Comparison of ENCODE assay signal across 8 cellular contexts in genomic region chr12:120686690-120687569, GRCh38. TPM values are rescaled to one million over a fixed set of nuclear protein-coding genes. Genes with fewer than 3 reads are reported as not detected.
A peak's percentile ranks its signal among the peaks of the same experiment; 100 is the strongest.
DNase-seq lines count a peak whose midpoint lies in the region; ATAC-seq and TF ChIP-seq lines count a peak whose summit lies in the region.

TSS of gene MLEC (plus strand) at chr12:120687149. CDS start at chr12:120687297, 148 bp downstream.

- peak within 1 kb of the TSS; percentile 85 for H3K27ac Mint-ChIP-seq in Calu3 (ENCODE audit: unreplicated experiment)
- peak within 1 kb of the TSS; percentile 90 for H3K27ac Mint-ChIP-seq in activated CD8-positive, alpha-beta memory T cell treated with anti-CD3 and anti-CD28 coated beads, Interleukin-2, amount 10 ng/mL, durations not matched to agents 7 days and 5 days

- WGBS in mesendoderm (ENCODE audit: extremely low coverage, insufficient coverage, low lambda C conversion rate) = no CpG with 5 or more reads among the region's 84 CpGs

- no peaks in the 10 kb centered on the region for H3K27me3 Mint-ChIP-seq in Calu3 (ENCODE audit: unreplicated experiment)
- no peaks in the 10 kb centered on the region for H3K27me3 Mint-ChIP-seq in activated CD8-positive, alpha-beta memory T cell treated with anti-CD3 and anti-CD28 coated beads, Interleukin-2, amount 10 ng/mL, durations not matched to agents 7 days and 5 days

- H3K9ac ChIP-seq in NT2/D1 (ENCODE audit: insufficient read length, low read depth) (peak within 1 kb of the TSS; percentile 95), endocrine pancreas (ENCODE audit: control insufficient read depth, insufficient read depth, low read length) (peak within 1 kb of the TSS; percentile 79), mesendoderm (ENCODE audit: low read length) (peak within 1 kb of the TSS; percentile 96)

- H3K9me3 Mint-ChIP-seq in Calu3 (ENCODE audit: low read depth, unreplicated experiment) = no peaks in the 10 kb centered on the region
- H3K9me3 Mint-ChIP-seq in activated CD8-positive, alpha-beta memory T cell treated with anti-CD3 and anti-CD28 coated beads, Interleukin-2, amount 10 ng/mL, durations not matched to agents 7 days and 5 days (ENCODE audit: low read depth) = no peaks in the 10 kb centered on the region

- ATAC-seq in GM21381 (IDR thresholded peaks at IDR 0.05; ENCODE audit: unreplicated experiment) = peak; percentile 68
- peak; percentile 83 for ATAC-seq in activated CD8-positive, alpha-beta memory T cell treated with anti-CD3 and anti-CD28 coated beads, Interleukin-2, amount 10 ng/mL, durations not matched to agents 7 days and 5 days

- peak within 1 kb of the TSS; percentile 97 for H3K56ac ChIP-seq in mesendoderm (ENCODE audit: low read length)

- intact Hi-C loops in Calu3 (cut with micrococcal nuclease; ENCODE audit: unreplicated experiment) = no loop called here

- peak within 1 kb of the TSS; percentile 76 for H3K27ac ChIP-seq in mesendoderm (ENCODE audit: low read depth, low read length)

- peaks cover 47% of the 10 kb centered on the region for H3K79me2 ChIP-seq in mesendoderm (ENCODE audit: control insufficient read depth, insufficient read depth, low read length)

- no peak for TF ChIP-seq CTCF in Calu3 (IDR thresholded peaks at IDR 0.05; ENCODE audit: unreplicated experiment)

- peaks cover 4% of the 10 kb centered on the region for H3K36me3 ChIP-seq in NT2/D1 (ENCODE audit: insufficient read depth, insufficient read length, low read length)
- H3K36me3 ChIP-seq in endocrine pancreas (ENCODE audit: control insufficient read depth, insufficient read depth, low read length) = no peaks in the 10 kb centered on the region
- H3K36me3 ChIP-seq in mesendoderm (ENCODE audit: control insufficient read depth, insufficient read depth, low read length) = no peaks in the 10 kb centered on the region

- H3K9me3 ChIP-seq in NT2/D1 (ENCODE audit: insufficient read depth, low read length) = no peaks in the 10 kb centered on the region
- H3K9me3 ChIP-seq in endocrine pancreas (ENCODE audit: control insufficient read depth, low read length) = no peaks in the 10 kb centered on the region

- H3K27me3 ChIP-seq in NT2/D1 (ENCODE audit: insufficient read depth, insufficient read length) (no peaks in the 10 kb centered on the region), endocrine pancreas (ENCODE audit: control insufficient read depth, insufficient read depth, low read length) (no peaks in the 10 kb centered on the region), mesendoderm (ENCODE audit: insufficient read depth, low read length, poor library complexity) (no peaks in the 10 kb centered on the region)

- H3K4me1 ChIP-seq in NT2/D1 (ENCODE audit: insufficient read depth, insufficient read length) (peaks cover 14% of the 10 kb centered on the region), endocrine pancreas (ENCODE audit: control insufficient read depth, insufficient read depth, low read length) (no peaks in the 10 kb centered on the region), mesendoderm (ENCODE audit: control insufficient read depth, low read depth, low read length) (peaks cover 17% of the 10 kb centered on the region)

- H3K4me1 Mint-ChIP-seq in Calu3 (ENCODE audit: low read depth, unreplicated experiment) = peaks cover 27% of the 10 kb centered on the region
- peaks cover 51% of the 10 kb centered on the region for H3K4me1 Mint-ChIP-seq in activated CD8-positive, alpha-beta memory T cell treated with anti-CD3 and anti-CD28 coated beads, Interleukin-2, amount 10 ng/mL, durations not matched to agents 7 days and 5 days

- peak within 1 kb of the TSS; percentile 37 for H2BK5ac ChIP-seq in mesendoderm (ENCODE audit: low read length)

- DNase-seq in Calu3 = peak; percentile 99
- DNase-seq in HUDEP-2 (lab: John Stamatoyannopoulos, UW; ENCODE audit: unreplicated experiment in 76 of 76) = peak in 75 of 76 experiments; percentile 77 to 99 (median 97)
- peak; percentile 95 for DNase-seq in NT2/D1 (ENCODE audit: low read depth, low spot score)
- DNase-seq in activated CD8-positive, alpha-beta memory T cell treated with anti-CD3 and anti-CD28 coated beads, Interleukin-2, amount 10 ng/mL, durations not matched to agents 7 days and 5 days = peak; percentile 99
- DNase-seq in mesendoderm = peak; percentile 98
- peak; percentile 98 for DNase-seq in stimulated activated CD8-positive, alpha-beta memory T cell treated with anti-CD3 and anti-CD28 coated beads, Interleukin-15, amount 100 ng/mL, for 1 hour (ENCODE audit: low read depth)

- no peak within 1 kb of the TSS for H4K5ac ChIP-seq in mesendoderm (ENCODE audit: low read length)

- peak within 1 kb of the TSS; percentile 81 for H3K4ac ChIP-seq in mesendoderm (ENCODE audit: low read depth, low read length)

- no peak within 1 kb of the TSS for H3K23ac ChIP-seq in mesendoderm (ENCODE audit: low read length)

- H2AK5ac ChIP-seq in mesendoderm (ENCODE audit: low read length) = no peak within 1 kb of the TSS

- peak within 1 kb of the TSS; percentile 94 for H3K4me2 ChIP-seq in mesendoderm (ENCODE audit: low read length)

- no TSS peak for BruUV-seq in Calu3 (replicated peaks; lab: Mats Ljungman, UMichigan)

- peak within 1 kb of the TSS; percentile 69 for H3K18ac ChIP-seq in mesendoderm (ENCODE audit: low read length)

- no peak within 1 kb of the TSS for H4K8ac ChIP-seq in mesendoderm (ENCODE audit: low read depth, low read length)

- no peak within 1 kb of the TSS for H2BK15ac ChIP-seq in mesendoderm (replicated peaks; ENCODE audit: low read depth)

- H3K4me3 ChIP-seq in NT2/D1 (ENCODE audit: insufficient read length, low read depth) (peak within 1 kb of the TSS; percentile 92), endocrine pancreas (ENCODE audit: control insufficient read depth, insufficient read depth, low read length) (peak within 1 kb of the TSS; percentile 65), mesendoderm (ENCODE audit: low read length) (peak within 1 kb of the TSS; percentile 77)

- peak within 1 kb of the TSS; percentile 9 for H2BK120ac ChIP-seq in mesendoderm (ENCODE audit: low read depth, low read length)

- H3K79me1 ChIP-seq in mesendoderm (ENCODE audit: low read length) = peaks cover 19% of the 10 kb centered on the region

- H3K4me3 Mint-ChIP-seq in Calu3 (ENCODE audit: low read depth, unreplicated experiment) = peak within 1 kb of the TSS; percentile 91
- H3K4me3 Mint-ChIP-seq in activated CD8-positive, alpha-beta memory T cell treated with anti-CD3 and anti-CD28 coated beads, Interleukin-2, amount 10 ng/mL, durations not matched to agents 7 days and 5 days = peak within 1 kb of the TSS; percentile 88

- peaks cover 38% of the 10 kb centered on the region for H3K36me3 Mint-ChIP-seq in Calu3 (ENCODE audit: insufficient read depth, unreplicated experiment)
- H3K36me3 Mint-ChIP-seq in activated CD8-positive, alpha-beta memory T cell treated with anti-CD3 and anti-CD28 coated beads, Interleukin-2, amount 10 ng/mL, durations not matched to agents 7 days and 5 days = no peaks in the 10 kb centered on the region

- CTCF ChIA-PET in Calu3 (lab: Charles Lee) = interaction anchor here (0.5 to 1.4 kb wide), 6 partner anchors 8 to 352 kb away, joined by 3 to 11 read pairs (median 3); partner anchors contain the start of gene CABP1
- CTCF ChIA-PET in activated CD8-positive, alpha-beta memory T cell treated with anti-CD3 and anti-CD28 coated beads, Interleukin-2, amount 10 ng/mL, durations not matched to agents 7 days and 5 days (lab: Charles Lee) = interaction anchor here (0.7 to 7.4 kb wide), 12 partner anchors 8 to 248 kb away, joined by 3 to 55 read pairs (median 4); partner anchors contain the start of gene POP5

RNA-seq across cellular contexts. Expression of gene MLEC, which starts in this region (rescaled TPM):
- 268 and 290 TPM in 2 replicates for total RNA-seq in Calu3 (2022)
- total RNA-seq in activated CD8-positive, alpha-beta memory T cell treated with anti-CD3 and anti-CD28 coated beads, Interleukin-2, amount 10 ng/mL, durations not matched to agents 7 days and 5 days = 10 to 100 TPM; 74.5 to 96.2 TPM
- polyA plus RNA-seq in mesendoderm (2013, experiment 1 of 2) = 82.7 TPM
- polyA plus RNA-seq in mesendoderm (2013, experiment 2 of 2) = 85.1 TPM

Comparison
In these comparisons a context has a peak if more than half of its experiments do, and no peak if none do; other contexts are left out.
1. Peak in every context shown above with its lines: DNase-seq, ATAC-seq, H3K4me3 ChIP-seq and H3K27ac ChIP-seq.